In genomic region chr15:82749951-82750830, GRCh38 we compare ENCODE assay signal across 8 cellular contexts. TPM values are rescaled to one million over a fixed set of nuclear protein-coding genes. Genes with fewer than 3 reads are reported as not detected.
DNase-seq lines count a peak whose midpoint lies in the region; ATAC-seq and TF ChIP-seq lines count a peak whose summit lies in the region.

No MANE protein-coding gene starts in this region.

- peak overlapping the region; percentile 93 to 99 (median 99) for H3K4me3 Mint-ChIP-seq in T-cell

- H3K9me3 ChIP-seq in heart right ventricle, result no peaks in the 10 kb centered on the region
- H3K9me3 ChIP-seq in upper lobe of left lung, result no peaks in the 10 kb centered on the region

- H3K36me3 ChIP-seq in heart right ventricle, result peaks cover 0 to 30% (median 9%) of the 10 kb centered on the region in 9 donors
- peaks cover 0 to 20% (median 9%) of the 10 kb centered on the region in 4 donors for H3K36me3 ChIP-seq in upper lobe of left lung

- TF ChIP-seq POLR2A in upper lobe of left lung (IDR thresholded peaks at IDR 0.05), result peak in 2 of 4 donors; percentile 62 to 81

- no peak for TF ChIP-seq CTCF in GM13976 (IDR thresholded peaks at IDR 0.05; ENCODE audit: borderline replicate concordance, control extremely low read depth, extremely low read depth, insufficient read depth, missing control alignments)
- no peak for TF ChIP-seq CTCF in heart right ventricle (IDR thresholded peaks at IDR 0.05)
- peak in 2 of 6 experiments; percentile 5 to 23 for TF ChIP-seq CTCF in upper lobe of left lung (IDR thresholded peaks at IDR 0.05)

- intact Hi-C loops in heart right ventricle (cut with DNase I) (loop anchor here in 5 of 10 donors (5.0 to 10.0 kb wide), 5 partner anchors 55 to 215 kb away; partner anchors contain the start of genes FSD2 (in 3 of the 5), RPS17 (in 3 of the 5) and WHAMM (in 3 of the 5)), posterior cingulate gyrus (cut with DNase I) (loop anchor here (1.0 to 5.0 kb wide), 5 partner anchors 40 to 261 kb away; partner anchors contain the start of genes C15orf40, CPEB1 and RPS17)

- no peaks in the 10 kb centered on the region for H3K27me3 Mint-ChIP-seq in T-cell

- H3K36me3 Mint-ChIP-seq in T-cell, result peaks cover 22% of the 10 kb centered on the region

- peaks cover 2 to 28% (median 24%) of the 10 kb centered on the region in 9 donors for H3K4me1 ChIP-seq in heart right ventricle
- peaks cover 15 to 34% (median 23%) of the 10 kb centered on the region in 4 donors for H3K4me1 ChIP-seq in upper lobe of left lung

- CTCF ChIA-PET in T-cell (lab: Charles Lee), result interaction anchor here in 1 of 2 donors (0.6 to 1.6 kb wide), 6 partner anchors 59 to 219 kb away, joined by 3 to 13 read pairs (median 3); partner anchors contain the start of gene WHAMM

- POLR2A ChIA-PET in T-cell (lab: Charles Lee), result interaction anchor here (0.6 to 2.4 kb wide), 5 partner anchors 59 to 236 kb away, joined by 3 to 12 read pairs (median 3); partner anchors contain the start of genes RAMAC (in 1 of the 2) and WHAMM (in 1 of the 2)

- H3K27ac Mint-ChIP-seq in T-cell, result peak overlapping the region; percentile 92 to 95

- ATAC-seq in HG02852 (IDR thresholded peaks at IDR 0.05; ENCODE audit: unreplicated experiment) (peak; percentile 89), T-cell (replicated peaks in 1 of 4) (peak; percentile 97 to 99 (median 98)), heart right ventricle (peak; percentile 97 to 99 (median 98)), upper lobe of left lung (ENCODE audit: low FRiP score in 2 of 2) (peak; percentile 96 to 99)

- in situ Hi-C loops in GM13976 (cut with MboI; ENCODE audit: low sequenced_read_pairs, unreplicated experiment), result no loop called here

- H3K27ac ChIP-seq in heart right ventricle, result peak overlapping the region; percentile 77 to 94 (median 84)
- peak overlapping the region; percentile 83 to 87 (median 84) for H3K27ac ChIP-seq in upper lobe of left lung

- H3K27me3 ChIP-seq in heart right ventricle, result no peaks in the 10 kb centered on the region
- no peaks in the 10 kb centered on the region for H3K27me3 ChIP-seq in upper lobe of left lung

- no peaks in the 10 kb centered on the region for H3K9me3 Mint-ChIP-seq in T-cell

- H3K4me1 Mint-ChIP-seq in T-cell, result peaks cover 54 to 60% (median 59%) of the 10 kb centered on the region in 3 donors

- peak; percentile 89 for DNase-seq in GM13976 (ENCODE audit: low spot score)
- peak; percentile 94 for DNase-seq in NCI-H146 (lab: John Stamatoyannopoulos, UW)
- peak; percentile 60 to 87 (median 75) for DNase-seq in T-cell
- DNase-seq in amniotic epithelial cell (ENCODE audit: low read depth), result peak; percentile 96
- DNase-seq in heart right ventricle, result peak; percentile 90 to 92
- DNase-seq in posterior cingulate gyrus, result peak; percentile 91 to 99 (median 94)
- peak; percentile 89 to 94 for DNase-seq in upper lobe of left lung

- H3K4me3 ChIP-seq in heart right ventricle, result peak overlapping the region; percentile 53 to 92 (median 70)
- H3K4me3 ChIP-seq in upper lobe of left lung, result peak overlapping the region; percentile 38 to 90 (median 76)

- 0% methylated on average over 47 of the region's 47 CpGs for WGBS in heart right ventricle, 2 donors
- 1% methylated on average over 33 to 47 of the region's 47 CpGs for WGBS in upper lobe of left lung, 2 donors

- TF ChIP-seq EP300 in upper lobe of left lung (IDR thresholded peaks at IDR 0.05), result peak in 1 of 4 donors; percentile 43

RNA-seq across cellular contexts. Expression of gene AP3B2, which starts 40.5 kb away (rescaled TPM):
- total RNA-seq in T-cell, result 1 to 10 TPM in 2 of 5 donors, under 1 TPM in 3; 0.23 to 5.8 (median 0.76) TPM
- total RNA-seq in heart right ventricle, result 1 to 10 TPM in 1 of 10 donors, under 1 TPM in 5, not detected in 4; 0.12 to 1.4 (median 0.40) TPM
- polyA plus RNA-seq in heart right ventricle, result under 1 TPM; 0.16 to 0.51 TPM
- total RNA-seq in upper lobe of left lung, result 10 to 100 TPM in 1 of 6 donors, 1 to 10 TPM in 3, under 1 TPM in 2; 0.39 to 25.1 (median 3.8) TPM

RNA-seq across cellular contexts. Expression of gene FSD2, which starts 55.7 kb away (rescaled TPM):
- total RNA-seq in T-cell, result not detected
- total RNA-seq in heart right ventricle, result 100 to 1,000 TPM in 3 of 10 donors, 10 to 100 TPM in 7; 50.3 to 142 (median 88.8) TPM
- polyA plus RNA-seq in heart right ventricle, result 10 to 100 TPM in 1 of 2 donors, 1 to 10 TPM in 1; 1.7 to 24.9 TPM
- total RNA-seq in upper lobe of left lung, result under 1 TPM in 1 of 6 donors, not detected in 5; 0.86 TPM

RNA-seq across cellular contexts. Expression of gene WHAMM, which starts 59.2 kb away (rescaled TPM):
- total RNA-seq in T-cell (10 to 100 TPM; 28.1 to 60.8 (median 34.1) TPM), heart right ventricle (1 to 10 TPM; 5.4 to 8.1 (median 6.8) TPM), upper lobe of left lung (10 to 100 TPM; 10.6 to 15.7 (median 11.6) TPM)
- polyA plus RNA-seq in heart right ventricle, result 1 to 10 TPM; 3.2 to 3.9 TPM

Comparison
In these comparisons a context has a peak if more than half of its experiments do, and no peak if none do; other contexts are left out.
1. Peak in every context shown above with its lines: DNase-seq, ATAC-seq, H3K4me3 ChIP-seq and H3K27ac ChIP-seq.
2. RNA of gene FSD2, which starts 55.7 kb away (total RNA-seq): 50.3 to 142 TPM in heart right ventricle; not detected in T-cell and 0.86 TPM in upper lobe of left lung; every median in the first group is over 10 times any median in the second.